17 cellular contexts compared by ENCODE assay signal in genomic region chr4:8329560-8329858, GRCh38. TPM values are rescaled to one million over a fixed set of nuclear protein-coding genes. Genes with fewer than 3 reads are reported as not detected.
"Had no signal": no experiment of that assay in that cellular context is flagged by ENCODE, and none has a peak within 500 bp of the region (broad histone marks: within the 10 kb centered on the region; RNA-seq: fewer than 3 reads in every experiment).

No MANE protein-coding gene starts in this region.

- H3K9me3 ChIP-seq: breast epithelium, transverse colon had no signal

- H3K27me3 ChIP-seq: breast epithelium, esophagus muscularis mucosa, foreskin keratinocyte, heart right ventricle, left lung, transverse colon had no signal

- ATAC-seq: activated T-helper 17 cell treated with anti-CD3 and anti-CD28 coated beads, Interleukin-2, amount 50 U/mL, for 72 hours; foreskin keratinocyte; left lung; T-helper 17 cell had no signal

- H3K4me3 ChIP-seq: breast epithelium, esophagus muscularis mucosa, heart right ventricle, left lung, transverse colon had no signal

- H3K36me3 ChIP-seq: breast epithelium, esophagus muscularis mucosa, heart right ventricle, left lung, transverse colon had no signal

- H3K27ac ChIP-seq: breast epithelium, foreskin keratinocyte, left lung, transverse colon had no signal

- H3K4me1 ChIP-seq: breast epithelium, left lung had no signal

- DNase-seq: activated CD4-positive, alpha-beta memory T cell treated with anti-CD3 and anti-CD28 coated beads, Interleukin-2, amount 10 ng/mL, durations not matched to agents 7 days and 5 days; activated CD4-positive, alpha-beta T cell treated with anti-CD3 and anti-CD28 coated beads, Interleukin-2, amount 10 ng/mL, durations not matched to agents 7 days and 5 days; activated CD8-positive, alpha-beta memory T cell treated with anti-CD3 and anti-CD28 coated beads, Interleukin-2, amount 50 U/mL, for 48 hours; activated gamma-delta T cell treated with Interleukin-2 at 50 U/mL for 16 hours; activated naive CD4-positive, alpha-beta T cell treated with anti-CD3 and anti-CD28 coated beads, Interleukin-2, amount 50 U/mL, for 16 hours; activated T-cell treated with anti-CD3 and anti-CD28 coated beads, Interleukin-2, amount 50 U/mL, for 24 hours; foreskin keratinocyte; heart right ventricle; naive B cell; stimulated activated naive CD4-positive, alpha-beta T cell; T-helper 17 cell; T1000 had no signal

RNA-seq across cellular contexts. Expression of gene HTRA3, which starts 60.0 kb away (rescaled TPM):
- total RNA-seq: activated CD4-positive, alpha-beta memory T cell treated with anti-CD3 and anti-CD28 coated beads, Interleukin-2, amount 10 ng/mL, durations not matched to agents 7 days and 5 days; activated CD4-positive, alpha-beta T cell treated with anti-CD3 and anti-CD28 coated beads, Interleukin-2, amount 10 ng/mL, durations not matched to agents 7 days and 5 days; activated T-helper 17 cell treated with anti-CD3 and anti-CD28 coated beads, Interleukin-2, amount 50 U/mL, for 72 hours; foreskin keratinocyte; T-helper 17 cell had no signal
